ENCODE assay signal across 8 cellular contexts in genomic region chr18:44680271-44681038, GRCh38. TPM values are rescaled to one million over a fixed set of nuclear protein-coding genes. Genes with fewer than 3 reads are reported as not detected.
A peak's percentile ranks its signal among the peaks of the same experiment; 100 is the strongest.
DNase-seq lines count a peak whose midpoint lies in the region; ATAC-seq and TF ChIP-seq lines count a peak whose summit lies in the region.

Gene SETBP1 (plus strand): TSS chr18:44680888. CDS start chr18:44701347, 20,459 bp downstream.

- H3K36me3 ChIP-seq in cardiac muscle cell = no peaks in the 10 kb centered on the region
- H3K36me3 ChIP-seq in osteoblast (ENCODE audit: insufficient read depth, low read length) = no peaks in the 10 kb centered on the region
- H3K36me3 ChIP-seq in aorta (ENCODE audit: control insufficient read depth in 1 of 2, insufficient read depth in 2 of 2, low read length in 1 of 2) = no peaks in the 10 kb centered on the region

- H3K9me3 Mint-ChIP-seq in activated naive CD8-positive, alpha-beta T cell treated with anti-CD3 and anti-CD28 coated beads for 36 hours = no peaks in the 10 kb centered on the region

- DNase-seq in DMS53 treated with DMSO at 0.1 percent for 48 hours (lab: John Stamatoyannopoulos, UW; ENCODE audit: unreplicated experiment) = peak; percentile 32
- peak; percentile 44 for DNase-seq in NCI-H82 treated with DMSO at 0.1 percent for 48 hours (lab: John Stamatoyannopoulos, UW; ENCODE audit: unreplicated experiment)
- DNase-seq in activated naive CD8-positive, alpha-beta T cell treated with anti-CD3 and anti-CD28 coated beads for 36 hours = peak; percentile 41
- DNase-seq in cardiac muscle cell (ENCODE audit: low read depth in 1 of 2, low spot score in 1 of 2) = peak; percentile 58 to 72
- DNase-seq in osteoblast (ENCODE audit: insufficient read length, low spot score, missing footprints) = peak; percentile 90
- peak; percentile 85 to 90 for DNase-seq in aorta

- H3K79me2 ChIP-seq in osteoblast (ENCODE audit: insufficient read depth, low read length) = no peaks in the 10 kb centered on the region

- WGBS in aorta, 2 donors = 0 to 1% methylated on average over 53 to 65 of the region's 65 CpGs

- H3K4me1 Mint-ChIP-seq in activated naive CD8-positive, alpha-beta T cell treated with anti-CD3 and anti-CD28 coated beads for 36 hours = peaks cover 8% of the 10 kb centered on the region

- peak within 1 kb of the TSS; percentile 78 for H3K4me2 ChIP-seq in osteoblast (ENCODE audit: insufficient read depth, low read length)

- H3K27me3 ChIP-seq in cardiac muscle cell = no peaks in the 10 kb centered on the region
- peaks cover 23% of the 10 kb centered on the region for H3K27me3 ChIP-seq in osteoblast (ENCODE audit: insufficient read depth, low read length)
- H3K27me3 ChIP-seq in aorta (ENCODE audit: control insufficient read depth in 1 of 2, insufficient read depth in 2 of 2, low read length in 1 of 2) = no peaks in the 10 kb centered on the region

- H3K9me3 ChIP-seq in cardiac muscle cell (ENCODE audit: low read depth) = no peaks in the 10 kb centered on the region
- H3K9me3 ChIP-seq in osteoblast (ENCODE audit: low read depth, low read length) = no peaks in the 10 kb centered on the region
- no peaks in the 10 kb centered on the region for H3K9me3 ChIP-seq in aorta (ENCODE audit: control insufficient read depth, low read length)

- no peak within 1 kb of the TSS for H3K4me3 Mint-ChIP-seq in activated naive CD8-positive, alpha-beta T cell treated with anti-CD3 and anti-CD28 coated beads for 36 hours

- intact Hi-C loops in aorta (cut with DNase I) = loop anchor here (5.0 to 10.0 kb wide), 8 partner anchors 62 to 564 kb away; no protein-coding TSS in a partner anchor

- H3K4me3 ChIP-seq in cardiac muscle cell (peak within 1 kb of the TSS; percentile 94), osteoblast (ENCODE audit: insufficient read depth, low read length) (peak within 1 kb of the TSS; percentile 77), aorta (ENCODE audit: low read length in 2 of 2) (peak within 1 kb of the TSS; percentile 97 to 98)

- H3K27ac ChIP-seq in cardiac muscle cell (peak within 1 kb of the TSS; percentile 80), osteoblast (ENCODE audit: low read depth, low read length) (no peak within 1 kb of the TSS), aorta (ENCODE audit: low read depth in 1 of 2, low read length in 2 of 2) (peak within 1 kb of the TSS; percentile 31 to 92)

- H3K4me1 ChIP-seq in cardiac muscle cell (ENCODE audit: low read depth) = peaks cover 23% of the 10 kb centered on the region
- no peaks in the 10 kb centered on the region for H3K4me1 ChIP-seq in osteoblast (ENCODE audit: insufficient read depth, low read length)
- H3K4me1 ChIP-seq in aorta (ENCODE audit: control insufficient read depth in 1 of 2, insufficient read depth in 2 of 2, low read length in 2 of 2) = peaks cover 0 to 3% of the 10 kb centered on the region in 2 donors

- peak within 1 kb of the TSS; percentile 53 for H2AFZ ChIP-seq in osteoblast (ENCODE audit: low read length)

- H3K27me3 Mint-ChIP-seq in activated naive CD8-positive, alpha-beta T cell treated with anti-CD3 and anti-CD28 coated beads for 36 hours = peaks cover 30% of the 10 kb centered on the region

- H3K36me3 Mint-ChIP-seq in activated naive CD8-positive, alpha-beta T cell treated with anti-CD3 and anti-CD28 coated beads for 36 hours = no peaks in the 10 kb centered on the region

- H3K27ac Mint-ChIP-seq in activated naive CD8-positive, alpha-beta T cell treated with anti-CD3 and anti-CD28 coated beads for 36 hours = peak within 1 kb of the TSS; percentile 45

- TF ChIP-seq CTCF in cardiac muscle cell (IDR thresholded peaks at IDR 0.05; ENCODE audit: low read depth, low read length) (no peak), osteoblast (IDR thresholded peaks at IDR 0.05; ENCODE audit: extremely low read depth, low read depth, low read length) (no peak)

- H4K20me1 ChIP-seq in osteoblast (ENCODE audit: insufficient read depth, low read length) = no peaks in the 10 kb centered on the region

- ATAC-seq in HG02678 (IDR thresholded peaks at IDR 0.05; ENCODE audit: unreplicated experiment) (peak; percentile 19), aorta (ENCODE audit: low FRiP score) (peak; percentile 75), GM18868 (IDR thresholded peaks at IDR 0.05; ENCODE audit: unreplicated experiment) (no peak)

RNA-seq across cellular contexts. Expression of gene SETBP1, which starts in this region (rescaled TPM):
- total RNA-seq in activated naive CD8-positive, alpha-beta T cell treated with anti-CD3 and anti-CD28 coated beads for 36 hours = 1 to 10 TPM; 3.8 to 3.9 TPM
- 10.7 and 30.6 TPM in 2 replicates for total RNA-seq in cardiac muscle cell
- polyA plus RNA-seq in cardiac muscle cell = 6.3 and 6.6 TPM in 2 replicates
- 22.8 and 23.0 TPM in 2 replicates for total RNA-seq in osteoblast
- total RNA-seq in aorta = 10 to 100 TPM; 42.4 to 85.0 TPM
- 1 to 10 TPM; 1.3 to 5.8 TPM for polyA plus RNA-seq in aorta

Comparison
In these comparisons a context has a peak if more than half of its experiments do, and no peak if none do; other contexts are left out.
1. DNase-seq: peak in every context shown above with its lines; median percentile 90 in osteoblast; 88 in aorta; 65 in cardiac muscle cell; 44 in NCI-H82 treated with DMSO at 0.1 percent for 48 hours; 41 in activated naive CD8-positive, alpha-beta T cell treated with anti-CD3 and anti-CD28 coated beads for 36 hours; 32 in DMS53 treated with DMSO at 0.1 percent for 48 hours.